8 cellular contexts compared by ENCODE assay signal in genomic region chr13:45781553-45782326, GRCh38.
DNase-seq lines count a peak whose midpoint lies in the region; ATAC-seq and TF ChIP-seq lines count a peak whose summit lies in the region.

No MANE protein-coding gene starts in this region.

- peak overlapping the region; percentile 12 for H2AFZ ChIP-seq in mammary epithelial cell (ENCODE audit: low read depth, low read length)

- no peaks in the 10 kb centered on the region for H3K36me3 ChIP-seq in mammary epithelial cell (ENCODE audit: insufficient read depth, low read length)
- H3K36me3 ChIP-seq in sigmoid colon = no peaks in the 10 kb centered on the region

- no peak overlapping the region for H3K4me3 Mint-ChIP-seq in activated CD8-positive, alpha-beta memory T cell treated with anti-CD3 and anti-CD28 coated beads, Interleukin-2, amount 10 ng/mL, durations not matched to agents 7 days and 5 days

- in situ Hi-C loops in mammary epithelial cell (cut with MboI; ENCODE audit: low sequenced_read_pairs in 2 of 2) = no loop called here

- TF ChIP-seq EP300 in sigmoid colon (IDR thresholded peaks at IDR 0.05) = no peak

- CTCF ChIA-PET in mammary epithelial cell (lab: Charles Lee; ENCODE audit: low non-redundant PET) = no interaction called here
- CTCF ChIA-PET in activated CD8-positive, alpha-beta memory T cell treated with anti-CD3 and anti-CD28 coated beads, Interleukin-2, amount 10 ng/mL, durations not matched to agents 7 days and 5 days (lab: Charles Lee) = no interaction called here

- intact Hi-C loops in mammary epithelial cell (cut with micrococcal nuclease) (no loop called here), sigmoid colon (cut with DNase I) (no loop called here)

- BruUV-seq in mammary epithelial cell (replicated peaks; lab: Mats Ljungman, UMichigan) = no TSS peak

- H3K9me3 ChIP-seq in mammary epithelial cell (replicated peaks; ENCODE audit: insufficient read depth, low read length) = no peaks in the 10 kb centered on the region
- no peaks in the 10 kb centered on the region for H3K9me3 ChIP-seq in sigmoid colon

- H3K9me3 Mint-ChIP-seq in activated CD8-positive, alpha-beta memory T cell treated with anti-CD3 and anti-CD28 coated beads, Interleukin-2, amount 10 ng/mL, durations not matched to agents 7 days and 5 days (ENCODE audit: low read depth) = no peaks in the 10 kb centered on the region

- no peaks in the 10 kb centered on the region for H3K36me3 Mint-ChIP-seq in activated CD8-positive, alpha-beta memory T cell treated with anti-CD3 and anti-CD28 coated beads, Interleukin-2, amount 10 ng/mL, durations not matched to agents 7 days and 5 days

- no peak overlapping the region for H3K4me2 ChIP-seq in mammary epithelial cell (ENCODE audit: insufficient read depth, low read depth, low read length)

- H3K4me1 ChIP-seq in mammary epithelial cell (ENCODE audit: insufficient read depth, low read length) (peaks cover 27% of the 10 kb centered on the region), sigmoid colon (peaks cover 0 to 13% (median 10%) of the 10 kb centered on the region in 4 donors)

- H4K20me1 ChIP-seq in mammary epithelial cell (ENCODE audit: insufficient read depth, low read length) = no peaks in the 10 kb centered on the region

- no peak for TF ChIP-seq CTCF in mammary epithelial cell (conservative IDR thresholded peaks at IDR 0.05 in 1 of 2, IDR thresholded peaks at IDR 0.05 in 1 of 2; ENCODE audit: extremely low read depth in 1 of 2, insufficient read depth in 1 of 2, low read depth in 1 of 2, low read length in 2 of 2)
- TF ChIP-seq CTCF in sigmoid colon (IDR thresholded peaks at IDR 0.05) = no peak
- no peak for TF ChIP-seq CTCF in GM10266 (IDR thresholded peaks at IDR 0.05; ENCODE audit: control insufficient read depth, insufficient read depth, low read depth, missing control alignments)

- no peaks in the 10 kb centered on the region for H3K79me2 ChIP-seq in mammary epithelial cell (ENCODE audit: insufficient read depth, low read length)

- H3K4me3 ChIP-seq in Jurkat, Clone E6-1 (ENCODE audit: low read length) = no peak overlapping the region
- no peak overlapping the region for H3K4me3 ChIP-seq in mammary epithelial cell (replicated peaks in 1 of 3; ENCODE audit: insufficient read depth in 1 of 3, low read depth in 2 of 3, low read length in 3 of 3)
- no peak overlapping the region for H3K4me3 ChIP-seq in sigmoid colon

- dilution Hi-C loops in mammary epithelial cell (cut with HindIII; ENCODE audit: low sequenced_read_pairs) = no loop called here

- no peak for TF ChIP-seq POLR2A in sigmoid colon (IDR thresholded peaks at IDR 0.05)

- H3K27me3 ChIP-seq in mammary epithelial cell (ENCODE audit: insufficient read depth, low read length) (no peaks in the 10 kb centered on the region), sigmoid colon (no peaks in the 10 kb centered on the region)

- H3K9ac ChIP-seq in mammary epithelial cell (ENCODE audit: insufficient read depth, low read length) = no peak overlapping the region

- no peaks in the 10 kb centered on the region for H3K27me3 Mint-ChIP-seq in activated CD8-positive, alpha-beta memory T cell treated with anti-CD3 and anti-CD28 coated beads, Interleukin-2, amount 10 ng/mL, durations not matched to agents 7 days and 5 days

- no peaks in the 10 kb centered on the region for H3K4me1 Mint-ChIP-seq in activated CD8-positive, alpha-beta memory T cell treated with anti-CD3 and anti-CD28 coated beads, Interleukin-2, amount 10 ng/mL, durations not matched to agents 7 days and 5 days

- WGBS in mammary epithelial cell (ENCODE audit: low coverage, missing lambda C conversion rate) = 48% methylated on average over 12 of the region's 14 CpGs
- WGBS in sigmoid colon, 2 donors = 18 to 45% methylated on average over 14 of the region's 14 CpGs

- H3K27ac ChIP-seq in mammary epithelial cell (ENCODE audit: insufficient read depth, low read depth, low read length) (no peak overlapping the region), sigmoid colon (peak overlapping the region in 1 of 4 donors; percentile 13)

- ATAC-seq in activated CD8-positive, alpha-beta memory T cell treated with anti-CD3 and anti-CD28 coated beads, Interleukin-2, amount 10 ng/mL, durations not matched to agents 7 days and 5 days = no peak

- DNase-seq in Jurkat, Clone E6-1 (ENCODE audit: low read depth, low spot score) = peak; percentile 53
- peak; percentile 40 for DNase-seq in NCI-H2227 treated with DMSO at 0.1 percent for 48 hours (lab: John Stamatoyannopoulos, UW)
- peak; percentile 31 for DNase-seq in mammary epithelial cell
- DNase-seq in sigmoid colon = peak; percentile 69
- no peak for DNase-seq in GM10266 (ENCODE audit: extremely low spot score)
- DNase-seq in stimulated activated CD4-positive, alpha-beta T cell treated with anti-CD3 and anti-CD28 coated beads, Interleukin-2, amount 100 ng/mL, for 24 hours = no peak
- no peak for DNase-seq in activated CD8-positive, alpha-beta memory T cell treated with anti-CD3 and anti-CD28 coated beads, Interleukin-2, amount 10 ng/mL, durations not matched to agents 7 days and 5 days
- no peak for DNase-seq in activated CD8-positive, alpha-beta memory T cell treated with anti-CD3 and anti-CD28 coated beads for 24 hours

- H3K27ac Mint-ChIP-seq in activated CD8-positive, alpha-beta memory T cell treated with anti-CD3 and anti-CD28 coated beads, Interleukin-2, amount 10 ng/mL, durations not matched to agents 7 days and 5 days = no peak overlapping the region

Comparison
In these comparisons a context has a peak if more than half of its experiments do, and no peak if none do; other contexts are left out.
1. DNase-seq: peak in Jurkat, Clone E6-1 (single experiment), NCI-H2227 treated with DMSO at 0.1 percent for 48 hours (single experiment), mammary epithelial cell (single experiment) and sigmoid colon (single experiment); none in GM10266 (single experiment), stimulated activated CD4-positive, alpha-beta T cell treated with anti-CD3 and anti-CD28 coated beads, Interleukin-2, amount 100 ng/mL, for 24 hours (0 of 2), activated CD8-positive, alpha-beta memory T cell treated with anti-CD3 and anti-CD28 coated beads, Interleukin-2, amount 10 ng/mL, durations not matched to agents 7 days and 5 days (single experiment) and activated CD8-positive, alpha-beta memory T cell treated with anti-CD3 and anti-CD28 coated beads for 24 hours (single experiment).